32 cellular contexts compared by ENCODE assay signal in genomic region chr19:3805859-3806258, GRCh38. TPM values are rescaled to one million over a fixed set of nuclear protein-coding genes. Genes with fewer than 3 reads are reported as not detected.
"Had no signal": no experiment of that assay in that cellular context is flagged by ENCODE, and none has a peak within 500 bp of the region (broad histone marks: within the 10 kb centered on the region; RNA-seq: fewer than 3 reads in every experiment).

No MANE protein-coding gene starts in this region.

- ATAC-seq: esophagus mucosa, gastrocnemius medialis, heart right ventricle, left cardiac atrium, left lung, left ventricle myocardium superior, lower lobe of right lung, mucosa of descending colon had no signal

- H3K9me3 ChIP-seq: colonic mucosa, esophagus squamous epithelium, gastrocnemius medialis, heart right ventricle, left lung, lower lobe of right lung, mucosa of descending colon had no signal

- H3K27me3 Mint-ChIP-seq: effector memory CD8-positive, alpha-beta T cell had no signal

- DNase-seq: colonic mucosa; cortex of kidney; effector CD8-positive, alpha-beta T cell; effector memory CD8-positive, alpha-beta T cell; erythroblast; esophagus squamous epithelium; foreskin fibroblast; foreskin melanocyte; gastrocnemius medialis; glutamatergic neuron; head of caudate nucleus; heart right ventricle; hippocampal formation; left cardiac atrium; left ventricle myocardium superior; lower lobe of right lung; mesenchymal stem cell; mucosa of descending colon; naive B cell had no signal

- H3K4me3 ChIP-seq: colonic mucosa, esophagus squamous epithelium, gastrocnemius medialis, heart right ventricle, left lung, lower lobe of right lung, mucosa of descending colon had no signal

- H3K27ac ChIP-seq: colonic mucosa, epithelial cell of prostate, esophagus squamous epithelium, gastrocnemius medialis, heart right ventricle, left lung, lower lobe of right lung had no signal

- H3K4me1 ChIP-seq: colonic mucosa had no signal

- H3K4me3 Mint-ChIP-seq: dendritic cell treated with granulocyte-macrophage colony-stimulating factor and Interleukin-4, amounts not matched to agents 40 ng/mL and 50 ng/mL, for 4 days; mesothelial cell of epicardium; naive B cell had no signal

- H3K36me3 ChIP-seq: colonic mucosa, esophagus squamous epithelium, gastrocnemius medialis, heart right ventricle, left lung, lower lobe of right lung had no signal

- H3K9me3 Mint-ChIP-seq: effector memory CD8-positive, alpha-beta T cell; mesothelial cell of epicardium had no signal

- H3K36me3 Mint-ChIP-seq: mesothelial cell of epicardium, naive B cell had no signal

- H3K27ac Mint-ChIP-seq: dendritic cell treated with granulocyte-macrophage colony-stimulating factor and Interleukin-4, amounts not matched to agents 40 ng/mL and 50 ng/mL, for 4 days; mesothelial cell of epicardium had no signal

RNA-seq across cellular contexts. Expression of gene MATK, which starts 19.7 kb away (rescaled TPM):
- total RNA-seq: endothelial cell of umbilical vein, glomerular endothelial cell, myocyte had no signal

RNA-seq across cellular contexts. Expression of gene RAX2, which starts 33.8 kb away (rescaled TPM):
- total RNA-seq: colonic mucosa, dermis microvascular lymphatic vessel endothelial cell, endothelial cell of umbilical vein, esophagus mucosa, esophagus squamous epithelium, gastrocnemius medialis, glomerular endothelial cell, heart right ventricle, kidney epithelial cell, left cardiac atrium, left lung, left ventricle myocardium superior, lower leg skin, lower lobe of right lung, lung microvascular endothelial cell, mesenteric fat pad, mesothelial cell of epicardium, mucosa of descending colon, myocyte had no signal
